ENCODE assay signal across 16 cellular contexts in the genomic region with DNA sequence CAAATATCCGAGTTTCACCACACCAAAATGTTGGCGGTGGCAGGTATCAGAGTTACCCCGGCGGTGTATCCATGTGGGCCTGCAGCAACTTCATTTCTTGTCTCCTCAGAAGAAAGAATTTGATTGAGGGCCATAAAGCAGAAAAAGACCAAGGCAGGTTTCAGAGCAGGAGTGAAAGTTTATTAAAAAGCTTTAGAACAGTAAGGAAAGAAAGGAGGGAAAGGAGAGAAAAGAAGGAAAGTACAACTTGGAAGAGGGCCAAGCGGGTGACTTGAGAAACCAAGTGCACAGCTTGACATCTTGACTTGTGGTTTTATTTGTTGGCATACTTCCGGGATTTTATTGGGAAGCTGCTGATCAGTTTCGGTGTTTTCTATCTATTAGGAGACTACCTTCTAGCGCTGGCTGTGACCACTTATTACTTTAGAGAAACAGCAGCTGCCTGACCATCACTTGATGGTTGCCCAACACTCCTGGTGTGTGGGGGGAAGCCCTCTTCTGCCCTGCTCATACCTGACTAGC.
DNase-seq lines count a peak whose midpoint lies in the region; ATAC-seq and TF ChIP-seq lines count a peak whose summit lies in the region.
"Had no signal": no experiment of that assay in that cellular context is flagged by ENCODE, and none has a peak within 500 bp of the region (broad histone marks: within the 10 kb centered on the region; RNA-seq: fewer than 3 reads in every experiment).

No MANE protein-coding gene starts in this region.

- ATAC-seq in GM23338: no peak
- no peak for ATAC-seq in GM21786 (IDR thresholded peaks at IDR 0.05; ENCODE audit: unreplicated experiment)

- in situ Hi-C loops in KBM-7 (cut with MboI; ENCODE audit: low pct_unique_long_range_greater_than_20kb, low sequenced_read_pairs): no loop called here

- no peaks in the 10 kb centered on the region for H3K9me3 Mint-ChIP-seq in GM23338

- H3K9me3 ChIP-seq in iPS-20b (ENCODE audit: insufficient read depth, low read depth, low read length): no peaks in the 10 kb centered on the region
- H3K9me3 ChIP-seq: BLaER1, Peyer's patch, SJCRH30 had no signal

- peak overlapping the region; percentile 94 for H2AFZ ChIP-seq in GM23338

- peaks cover 18% of the 10 kb centered on the region for H3K4me1 Mint-ChIP-seq in GM23338

- peaks cover 4% of the 10 kb centered on the region for H3K4me1 ChIP-seq in GM23338 (ENCODE audit: insufficient read depth)
- H3K4me1 ChIP-seq in iPS-20b (ENCODE audit: insufficient read depth, low read length): 0 out of 2 replicates have a peak, but pooled peaks cover 3% of the 10 kb centered on the region
- H3K4me1 ChIP-seq: BLaER1, Peyer's patch, SJCRH30 had no signal

- H3K27ac ChIP-seq in GM23338 (ENCODE audit: low read depth) (no peak overlapping the region), iPS-20b (ENCODE audit: low read length) (peak overlapping the region; percentile 24)
- H3K27ac ChIP-seq: BLaER1, Peyer's patch, SJCRH30 had no signal

- H3K27me3 Mint-ChIP-seq in GM23338 (ENCODE audit: insufficient read depth, low read depth, poor library complexity): no peaks in the 10 kb centered on the region

- TF ChIP-seq CTCF in GM23338 (conservative IDR thresholded peaks at IDR 0.05; ENCODE audit: low read depth in 2 of 2): no peak

- no peaks in the 10 kb centered on the region for H3K27me3 ChIP-seq in GM23338 (ENCODE audit: insufficient read depth)
- no peaks in the 10 kb centered on the region for H3K27me3 ChIP-seq in iPS-20b (ENCODE audit: insufficient read depth, low read length)
- H3K27me3 ChIP-seq: BLaER1, Peyer's patch, SJCRH30 had no signal

- H3K4me3 Mint-ChIP-seq in GM23338: no peak overlapping the region
- H3K4me3 Mint-ChIP-seq: IgD-negative memory B cell had no signal

- no peaks in the 10 kb centered on the region for H3K36me3 Mint-ChIP-seq in GM23338 (ENCODE audit: low read depth)
- H3K36me3 Mint-ChIP-seq: IgD-negative memory B cell had no signal

- no peak overlapping the region for H3K9ac ChIP-seq in iPS-20b (ENCODE audit: low read depth, low read length)
- H3K9ac ChIP-seq: BLaER1 had no signal

- H4K20me1 ChIP-seq in GM23338 (replicated peaks; ENCODE audit: insufficient read depth): no peaks in the 10 kb centered on the region
- H4K20me1 ChIP-seq: BLaER1 had no signal

- H3K4me2 ChIP-seq in GM23338: no peak overlapping the region
- H3K4me2 ChIP-seq: BLaER1 had no signal

- no peaks in the 10 kb centered on the region for H3K79me2 ChIP-seq in GM23338 (replicated peaks; ENCODE audit: insufficient read depth)

- no peaks in the 10 kb centered on the region for H3F3A ChIP-seq in GM23338 (replicated peaks; ENCODE audit: low read depth)

- DNase-seq in GM23338 (ENCODE audit: low spot score): no peak
- DNase-seq in KBM-7: peak; percentile 8
- DNase-seq in OCI-M1 (lab: John Stamatoyannopoulos, UW): peak; percentile 32
- DNase-seq in stimulated activated CD4-positive, alpha-beta T cell treated with anti-CD3 and anti-CD28 coated beads, Interleukin-4, amount 100 ng/mL, for 4 hours: no peak
- no peak for DNase-seq in hypothalamus (lab: John Stamatoyannopoulos, UW)
- DNase-seq: HCEC 1CT, NCI-H1105, NCI-H187, NCI-H2227 treated with DMSO at 0.1 percent for 48 hours, Peyer's patch, SJCRH30, SW 1271 had no signal

- H3K36me3 ChIP-seq in GM23338 (ENCODE audit: insufficient read depth): no peaks in the 10 kb centered on the region
- no peaks in the 10 kb centered on the region for H3K36me3 ChIP-seq in iPS-20b (ENCODE audit: insufficient read depth, low read depth, low read length)
- H3K36me3 ChIP-seq: BLaER1, Peyer's patch, SJCRH30 had no signal

- no peak overlapping the region for H3K27ac Mint-ChIP-seq in GM23338
- H3K27ac Mint-ChIP-seq: IgD-negative memory B cell had no signal

- H3K9me2 ChIP-seq in GM23338 (ENCODE audit: insufficient read depth): peaks cover 15% of the 10 kb centered on the region; the same call in 1 of the 2 replicates

- no peak overlapping the region for H3K4me3 ChIP-seq in GM23338
- no peak overlapping the region for H3K4me3 ChIP-seq in iPS-20b (ENCODE audit: low read length)
- H3K4me3 ChIP-seq: BLaER1, Peyer's patch, SJCRH30 had no signal

TF ChIP-seq in GM23338, 12 proteins besides CTCF, POLR2A, EP300 and RAD21 (continues in another document):
- no peak for TF ChIP-seq ZNF114 (CRISPR knock-in tag; IDR thresholded peaks at IDR 0.05)
- TF ChIP-seq, protein P1, sequence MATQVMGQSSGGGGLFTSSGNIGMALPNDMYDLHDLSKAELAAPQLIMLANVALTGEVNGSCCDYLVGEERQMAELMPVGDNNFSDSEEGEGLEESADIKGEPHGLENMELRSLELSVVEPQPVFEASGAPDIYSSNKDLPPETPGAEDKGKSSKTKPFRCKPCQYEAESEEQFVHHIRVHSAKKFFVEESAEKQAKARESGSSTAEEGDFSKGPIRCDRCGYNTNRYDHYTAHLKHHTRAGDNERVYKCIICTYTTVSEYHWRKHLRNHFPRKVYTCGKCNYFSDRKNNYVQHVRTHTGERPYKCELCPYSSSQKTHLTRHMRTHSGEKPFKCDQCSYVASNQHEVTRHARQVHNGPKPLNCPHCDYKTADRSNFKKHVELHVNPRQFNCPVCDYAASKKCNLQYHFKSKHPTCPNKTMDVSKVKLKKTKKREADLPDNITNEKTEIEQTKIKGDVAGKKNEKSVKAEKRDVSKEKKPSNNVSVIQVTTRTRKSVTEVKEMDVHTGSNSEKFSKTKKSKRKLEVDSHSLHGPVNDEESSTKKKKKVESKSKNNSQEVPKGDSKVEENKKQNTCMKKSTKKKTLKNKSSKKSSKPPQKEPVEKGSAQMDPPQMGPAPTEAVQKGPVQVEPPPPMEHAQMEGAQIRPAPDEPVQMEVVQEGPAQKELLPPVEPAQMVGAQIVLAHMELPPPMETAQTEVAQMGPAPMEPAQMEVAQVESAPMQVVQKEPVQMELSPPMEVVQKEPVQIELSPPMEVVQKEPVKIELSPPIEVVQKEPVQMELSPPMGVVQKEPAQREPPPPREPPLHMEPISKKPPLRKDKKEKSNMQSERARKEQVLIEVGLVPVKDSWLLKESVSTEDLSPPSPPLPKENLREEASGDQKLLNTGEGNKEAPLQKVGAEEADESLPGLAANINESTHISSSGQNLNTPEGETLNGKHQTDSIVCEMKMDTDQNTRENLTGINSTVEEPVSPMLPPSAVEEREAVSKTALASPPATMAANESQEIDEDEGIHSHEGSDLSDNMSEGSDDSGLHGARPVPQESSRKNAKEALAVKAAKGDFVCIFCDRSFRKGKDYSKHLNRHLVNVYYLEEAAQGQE (IDR thresholded peaks at IDR 0.05; ENCODE audit: unreplicated experiment): no peak
- TF ChIP-seq NANOG (IDR thresholded peaks at IDR 0.05; ENCODE audit: borderline replicate concordance): no peak
- TF ChIP-seq CREB1 (CRISPR knock-in tag; IDR thresholded peaks at IDR 0.05; ENCODE audit: low read depth): no peak
- no peak for TF ChIP-seq EZH2phosphoT487 (IDR thresholded peaks at IDR 0.05; ENCODE audit: unreplicated experiment)
- no peak for TF ChIP-seq POLR2AphosphoS5 (IDR thresholded peaks at IDR 0.05; ENCODE audit: low read depth)
- TF ChIP-seq ZNF331 (CRISPR knock-in tag; IDR thresholded peaks at IDR 0.05; ENCODE audit: low read depth): no peak

Comparison
In these comparisons a context has a peak if more than half of its experiments do, and no peak if none do; other contexts are left out.
1. DNase-seq: peak in KBM-7 (single experiment) and OCI-M1 (single experiment); none in GM23338 (single experiment), stimulated activated CD4-positive, alpha-beta T cell treated with anti-CD3 and anti-CD28 coated beads, Interleukin-4, amount 100 ng/mL, for 4 hours (0 of 2) and hypothalamus (0 of 51).